In genomic region chr5:89981006-89981405, GRCh38 we compare ENCODE assay signal across 6 cellular contexts.
"Had no signal": no experiment of that assay in that cellular context is flagged by ENCODE, and none has a peak within 500 bp of the region (broad histone marks: within the 10 kb centered on the region; RNA-seq: fewer than 3 reads in every experiment).

No MANE protein-coding gene starts in this region.

- H3K9me3 ChIP-seq: HAP-1 had no signal

- H3K27ac ChIP-seq: GM23248, HL-60 had no signal

- H3K4me3 ChIP-seq: GM23248, HAP-1 had no signal

- H3K36me3 ChIP-seq: HAP-1 had no signal

- H3K9ac ChIP-seq: GM23248 had no signal

- DNase-seq: GM23248, GOT3, H7, HFFc6 had no signal
